ENCODE assay signal across 15 cellular contexts in the genomic region with DNA sequence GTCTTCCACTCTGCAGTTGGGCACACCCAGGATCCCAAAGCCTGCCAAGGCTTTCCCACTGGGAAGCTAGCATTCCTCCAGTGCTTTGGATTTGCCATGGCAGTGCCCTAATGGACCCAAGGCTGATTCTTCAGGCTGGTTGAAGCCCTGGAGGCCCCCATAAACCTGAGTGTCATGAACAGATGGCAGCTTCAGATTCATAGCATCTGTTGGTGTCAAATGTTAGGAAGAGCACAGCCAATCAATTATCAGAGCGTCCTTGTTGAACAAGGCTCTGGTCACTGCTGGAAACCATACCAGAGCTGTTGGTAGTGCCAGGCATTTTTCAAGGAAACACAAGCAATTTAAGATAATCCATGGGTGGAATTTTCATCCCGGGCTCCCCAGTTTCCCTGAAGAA.
DNase-seq lines count a peak whose midpoint lies in the region; ATAC-seq and TF ChIP-seq lines count a peak whose summit lies in the region.
"Had no signal": no experiment of that assay in that cellular context is flagged by ENCODE, and none has a peak within 500 bp of the region (broad histone marks: within the 10 kb centered on the region; RNA-seq: fewer than 3 reads in every experiment).

No MANE protein-coding gene starts in this region.

- H3K4me1 Mint-ChIP-seq in activated T-helper 2 cell treated with anti-CD3 and anti-CD28 coated beads, Interferon-gamma antibody, Interleukin-2, Interleukin-4, amounts not matched to agents 10 μg/mL and 5 μg/mL and 100 μg/mL, durations not matched to agents 14 hours and 24 hours and 36 hours (ENCODE audit: low read depth), result no peaks in the 10 kb centered on the region
- H3K4me1 Mint-ChIP-seq: CD8-positive, alpha-beta memory T cell had no signal

- intact Hi-C loops in heart left ventricle (cut with DNase I) (loop anchor here in 4 of 10 donors (10.0 kb wide), 3 partner anchors 46 to 246 kb away; a partner anchor contains a TSS), cardiac septum (cut with DNase I) (no loop called here)
- intact Hi-C loops in activated T-helper 2 cell treated with anti-CD3 and anti-CD28 coated beads, Interferon-gamma antibody, Interleukin-2, Interleukin-4, amounts not matched to agents 10 μg/mL and 5 μg/mL and 100 μg/mL, durations not matched to agents 14 hours and 24 hours and 36 hours (cut with micrococcal nuclease), result no loop called here

- H3K27me3 Mint-ChIP-seq in activated T-helper 2 cell treated with anti-CD3 and anti-CD28 coated beads, Interferon-gamma antibody, Interleukin-2, Interleukin-4, amounts not matched to agents 10 μg/mL and 5 μg/mL and 100 μg/mL, durations not matched to agents 14 hours and 24 hours and 36 hours (ENCODE audit: low read depth), result no peaks in the 10 kb centered on the region
- H3K27me3 Mint-ChIP-seq: CD8-positive, alpha-beta memory T cell had no signal

- H3K9me3 ChIP-seq in heart left ventricle, result no peaks in the 10 kb centered on the region
- H3K9me3 ChIP-seq: BLaER1 had no signal

- no peak overlapping the region for H3K27ac ChIP-seq in heart left ventricle
- H3K27ac ChIP-seq: BLaER1, GM23248 had no signal

- no peak for ATAC-seq in heart left ventricle
- ATAC-seq: HepG2 had no signal

- H3K4me3 ChIP-seq in heart left ventricle, result no peak overlapping the region
- H3K4me3 ChIP-seq: BLaER1, GM23248 had no signal

- no peaks in the 10 kb centered on the region for H3K9me3 Mint-ChIP-seq in activated T-helper 2 cell treated with anti-CD3 and anti-CD28 coated beads, Interferon-gamma antibody, Interleukin-2, Interleukin-4, amounts not matched to agents 10 μg/mL and 5 μg/mL and 100 μg/mL, durations not matched to agents 14 hours and 24 hours and 36 hours

- peak; percentile 14 for DNase-seq in NCI-H82 (lab: John Stamatoyannopoulos, UW)
- no peak for DNase-seq in NCI-H82 treated with DMSO at 0.1 percent for 48 hours (lab: John Stamatoyannopoulos, UW; ENCODE audit: unreplicated experiment)
- DNase-seq in NCI-H524 treated with DMSO at 0.1 percent for 48 hours (lab: John Stamatoyannopoulos, UW), result peak; percentile 81
- DNase-seq in cerebellum (ENCODE audit: low spot score), result peak; percentile 27
- DNase-seq in heart left ventricle, result no peak
- no peak for DNase-seq in cardiac septum (ENCODE audit: low spot score)
- no peak for DNase-seq in HPDE6-E6E7 (ENCODE audit: extremely low spot score)
- DNase-seq in activated T-helper 2 cell treated with anti-CD3 and anti-CD28 coated beads, Interferon-gamma antibody, Interleukin-2, Interleukin-4, amounts not matched to agents 10 μg/mL and 5 μg/mL and 100 μg/mL, durations not matched to agents 14 hours and 24 hours and 36 hours (ENCODE audit: low spot score), result no peak
- DNase-seq: 8988T; AML-193; CD8-positive, alpha-beta memory T cell; DMS79; GM23248 had no signal

- no peak overlapping the region for H3K4me3 Mint-ChIP-seq in activated T-helper 2 cell treated with anti-CD3 and anti-CD28 coated beads, Interferon-gamma antibody, Interleukin-2, Interleukin-4, amounts not matched to agents 10 μg/mL and 5 μg/mL and 100 μg/mL, durations not matched to agents 14 hours and 24 hours and 36 hours (ENCODE audit: low read depth)
- H3K4me3 Mint-ChIP-seq: CD8-positive, alpha-beta memory T cell had no signal

- 75 to 94% (median 88%) methylated on average over 2 of the region's 2 CpGs for WGBS in heart left ventricle, 4 donors

- no peak for TF ChIP-seq CTCF in heart left ventricle (IDR thresholded peaks at IDR 0.05)

- no peak overlapping the region for H3K27ac Mint-ChIP-seq in activated T-helper 2 cell treated with anti-CD3 and anti-CD28 coated beads, Interferon-gamma antibody, Interleukin-2, Interleukin-4, amounts not matched to agents 10 μg/mL and 5 μg/mL and 100 μg/mL, durations not matched to agents 14 hours and 24 hours and 36 hours
- H3K27ac Mint-ChIP-seq: CD8-positive, alpha-beta memory T cell had no signal

- H3K36me3 ChIP-seq in heart left ventricle, result no peaks in the 10 kb centered on the region
- H3K36me3 ChIP-seq: BLaER1 had no signal

- peaks cover 0 to 33% (median 20%) of the 10 kb centered on the region in 12 donors for H3K4me1 ChIP-seq in heart left ventricle
- H3K4me1 ChIP-seq: BLaER1 had no signal

- H3K36me3 Mint-ChIP-seq in activated T-helper 2 cell treated with anti-CD3 and anti-CD28 coated beads, Interferon-gamma antibody, Interleukin-2, Interleukin-4, amounts not matched to agents 10 μg/mL and 5 μg/mL and 100 μg/mL, durations not matched to agents 14 hours and 24 hours and 36 hours (ENCODE audit: low read depth), result no peaks in the 10 kb centered on the region
- H3K36me3 Mint-ChIP-seq: CD8-positive, alpha-beta memory T cell had no signal

- no peaks in the 10 kb centered on the region for H3K27me3 ChIP-seq in heart left ventricle
- H3K27me3 ChIP-seq: BLaER1 had no signal

- TF ChIP-seq POLR2A in heart left ventricle (IDR thresholded peaks at IDR 0.05), result no peak

Comparison
In these comparisons a context has a peak if more than half of its experiments do, and no peak if none do; other contexts are left out.
1. DNase-seq: peak in NCI-H82 (single experiment), NCI-H524 treated with DMSO at 0.1 percent for 48 hours (single experiment) and cerebellum (single experiment); none in NCI-H82 treated with DMSO at 0.1 percent for 48 hours (single experiment), heart left ventricle (0 of 5), cardiac septum (single experiment), HPDE6-E6E7 (single experiment) and activated T-helper 2 cell treated with anti-CD3 and anti-CD28 coated beads, Interferon-gamma antibody, Interleukin-2, Interleukin-4, amounts not matched to agents 10 μg/mL and 5 μg/mL and 100 μg/mL, durations not matched to agents 14 hours and 24 hours and 36 hours (single experiment).